15 cellular contexts compared by ENCODE assay signal in the genomic region with DNA sequence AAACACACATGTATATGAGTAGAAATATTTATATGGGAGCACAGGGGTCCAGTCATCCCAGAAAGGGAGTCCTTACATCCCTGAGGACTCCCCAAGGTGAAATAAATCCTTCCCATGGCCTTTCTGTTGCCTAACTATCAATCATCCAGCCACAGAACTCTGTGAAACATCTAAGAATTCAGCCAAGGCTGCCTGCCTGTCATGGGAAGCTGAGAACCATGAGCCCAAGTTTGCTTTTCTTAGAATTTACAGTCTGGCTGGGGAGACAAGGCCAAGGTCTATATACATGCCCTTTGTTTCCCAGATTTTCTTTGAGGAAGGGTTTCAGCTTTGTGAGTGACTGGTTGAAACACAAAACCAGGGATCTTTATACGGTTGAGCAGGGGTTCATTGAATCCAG. TPM values are rescaled to one million over a fixed set of nuclear protein-coding genes. Genes with fewer than 3 reads are reported as not detected.
DNase-seq lines count a peak whose midpoint lies in the region; ATAC-seq, FAIRE-seq and TF ChIP-seq lines count a peak whose summit lies in the region.
"Had no signal": no experiment of that assay in that cellular context is flagged by ENCODE, and none has a peak within 500 bp of the region (broad histone marks: within the 10 kb centered on the region; RNA-seq: fewer than 3 reads in every experiment).

No MANE protein-coding gene starts in this region.

- DNase-seq in CD8-positive, alpha-beta T cell: no peak
- DNase-seq in body of pancreas (no peak), kidney (no peak), iPS-NIHi11 (ENCODE audit: low spot score) (no peak), GM10248 (ENCODE audit: extremely low spot score) (no peak)
- DNase-seq in activated CD4-positive, alpha-beta T cell treated with anti-CD3 and anti-CD28 coated beads for 4 hours: no peak
- DNase-seq: activated CD4-positive, alpha-beta T cell treated with anti-CD3 and anti-CD28 coated beads, Interleukin-2, amount 10 ng/mL, durations not matched to agents 7 days and 5 days; activated gamma-delta T cell; AML-193; endodermal cell; NCI-H524 had no signal

- H3K27ac ChIP-seq in CD8-positive, alpha-beta T cell (ENCODE audit: low read depth, low read length): no peak overlapping the region
- peak overlapping the region in 3 of 4 donors; percentile 33 to 52 (median 40) for H3K27ac ChIP-seq in body of pancreas
- H3K27ac ChIP-seq in kidney (ENCODE audit: low read depth in 2 of 2, low read length in 2 of 2): peak overlapping the region; percentile 72 to 87
- H3K27ac ChIP-seq: neural progenitor cell had no signal

- no peaks in the 10 kb centered on the region for H3K27me3 ChIP-seq in CD8-positive, alpha-beta T cell (ENCODE audit: insufficient read depth, low read length)
- H3K27me3 ChIP-seq in body of pancreas: no peaks in the 10 kb centered on the region
- H3K27me3 ChIP-seq in skeletal muscle satellite cell (ENCODE audit: control insufficient read depth, insufficient read depth, low read length): no peaks in the 10 kb centered on the region

- H3K4me3 ChIP-seq in CD8-positive, alpha-beta T cell (ENCODE audit: low read depth, low read length): no peak overlapping the region
- H3K4me3 ChIP-seq in body of pancreas (no peak overlapping the region), kidney (ENCODE audit: low read length in 2 of 2) (no peak overlapping the region), skeletal muscle satellite cell (ENCODE audit: low read length) (no peak overlapping the region)
- H3K4me3 ChIP-seq: neural progenitor cell had no signal

- no peaks in the 10 kb centered on the region for H3K9me3 Mint-ChIP-seq in CD8-positive, alpha-beta T cell

- no peak overlapping the region for H3K4me3 Mint-ChIP-seq in CD8-positive, alpha-beta T cell
- H3K4me3 Mint-ChIP-seq: activated CD4-positive, alpha-beta T cell treated with anti-CD3 and anti-CD28 coated beads, Interleukin-2, amount 10 ng/mL, durations not matched to agents 7 days and 5 days; endodermal cell; neural progenitor cell had no signal

- no peak for ATAC-seq in CD8-positive, alpha-beta T cell
- ATAC-seq in body of pancreas (no peak), HG02642 (IDR thresholded peaks at IDR 0.05; ENCODE audit: poor library complexity, unreplicated experiment) (no peak)

- intact Hi-C loops in CD8-positive, alpha-beta T cell (cut with DNase I, micrococcal nuclease): loop anchor here in 1 of 2 experiments (5.0 kb wide), 1 partner anchor 38 kb away; a partner anchor contains a TSS
- intact Hi-C loops in body of pancreas (cut with DNase I) (loop anchor here (10.0 kb wide), 1 partner anchor 390 kb away; no protein-coding TSS in a partner anchor), kidney (cut with DNase I) (no loop called here)

- H3K4me1 ChIP-seq in CD8-positive, alpha-beta T cell (ENCODE audit: insufficient read depth, low read length): peaks cover 20% of the 10 kb centered on the region
- H3K4me1 ChIP-seq in body of pancreas (peaks cover 26% of the 10 kb centered on the region), kidney (ENCODE audit: control insufficient read depth in 1 of 2, insufficient read depth in 1 of 2, low read depth in 1 of 2, low read length in 2 of 2) (peaks cover 17 to 27% of the 10 kb centered on the region in 2 donors), skeletal muscle satellite cell (ENCODE audit: control insufficient read depth, insufficient read depth, low read length) (peaks cover 34% of the 10 kb centered on the region)

- no peaks in the 10 kb centered on the region for H3K36me3 ChIP-seq in CD8-positive, alpha-beta T cell (ENCODE audit: insufficient read depth, low read length)
- H3K36me3 ChIP-seq in body of pancreas (replicated peaks in 1 of 2; ENCODE audit: insufficient read depth in 1 of 2, low read depth in 2 of 2) (no peaks in the 10 kb centered on the region), kidney (ENCODE audit: control insufficient read depth in 1 of 2, insufficient read depth in 2 of 2, low read length in 2 of 2) (no peaks in the 10 kb centered on the region), skeletal muscle satellite cell (ENCODE audit: insufficient read depth, low read length) (no peaks in the 10 kb centered on the region)
- H3K36me3 ChIP-seq: neural progenitor cell had no signal

- TF ChIP-seq POLR2A in body of pancreas (IDR thresholded peaks at IDR 0.05): no peak

- H3K9ac ChIP-seq in kidney (ENCODE audit: low read length in 2 of 2): peak overlapping the region in 1 of 2 donors; percentile 10
- peak overlapping the region; percentile 73 for H3K9ac ChIP-seq in skeletal muscle satellite cell (ENCODE audit: low read depth, low read length)
- H3K9ac ChIP-seq: neural progenitor cell had no signal

- H3K27me3 Mint-ChIP-seq in CD8-positive, alpha-beta T cell (ENCODE audit: low read depth): no peaks in the 10 kb centered on the region

- peak overlapping the region; percentile 61 for H3K4me2 ChIP-seq in skeletal muscle satellite cell (ENCODE audit: low read length)
- H3K4me2 ChIP-seq: neural progenitor cell had no signal

- TF ChIP-seq CTCF in CD8-positive, alpha-beta T cell (IDR thresholded peaks at IDR 0.05): no peak
- no peak for TF ChIP-seq CTCF in body of pancreas (IDR thresholded peaks at IDR 0.05)
- no peak for TF ChIP-seq CTCF in kidney (IDR thresholded peaks at IDR 0.05; ENCODE audit: borderline replicate concordance, extremely low read depth, insufficient read depth)
- no peak for TF ChIP-seq CTCF in GM10248 (IDR thresholded peaks at IDR 0.05; ENCODE audit: control extremely low read depth, extremely low read depth, low read depth, missing control alignments)

- CTCF ChIA-PET in CD8-positive, alpha-beta T cell (lab: Charles Lee): interaction anchor here (1.6 kb wide), 1 partner anchor 91 kb away, joined by 5 read pairs; no protein-coding TSS in a partner anchor
- CTCF ChIA-PET in GM10248 (lab: Yijun Ruan, JAX): interaction anchor here (2.3 kb wide), 1 partner anchor 91 kb away, joined by 11 read pairs; no protein-coding TSS in a partner anchor

- H3K4me1 Mint-ChIP-seq in CD8-positive, alpha-beta T cell (ENCODE audit: low read depth): peaks cover 23% of the 10 kb centered on the region

- peak overlapping the region; percentile 4 for H3K27ac Mint-ChIP-seq in CD8-positive, alpha-beta T cell
- H3K27ac Mint-ChIP-seq: activated CD4-positive, alpha-beta T cell treated with anti-CD3 and anti-CD28 coated beads, Interleukin-2, amount 10 ng/mL, durations not matched to agents 7 days and 5 days; endodermal cell; neural progenitor cell had no signal

- POLR2A ChIA-PET in CD8-positive, alpha-beta T cell (lab: Charles Lee): no interaction called here
- POLR2A ChIA-PET in GM10248 (lab: Yijun Ruan, JAX): no interaction called here

- 72 to 83% methylated on average over 1 of the region's 1 CpG for WGBS in body of pancreas, 2 donors

- no peaks in the 10 kb centered on the region for H3K36me3 Mint-ChIP-seq in CD8-positive, alpha-beta T cell
- H3K36me3 Mint-ChIP-seq: neural progenitor cell had no signal

- no peak for FAIRE-seq in kidney (lab: Jason Lieb, UNC)

- no peaks in the 10 kb centered on the region for H3K9me3 ChIP-seq in CD8-positive, alpha-beta T cell (ENCODE audit: low read length)
- no peaks in the 10 kb centered on the region for H3K9me3 ChIP-seq in body of pancreas
- H3K9me3 ChIP-seq in kidney (ENCODE audit: control insufficient read depth in 1 of 2, low read length in 2 of 2): no peaks in the 10 kb centered on the region
- no peaks in the 10 kb centered on the region for H3K9me3 ChIP-seq in skeletal muscle satellite cell (replicated peaks; ENCODE audit: low read length)

RNA-seq across cellular contexts. Expression of a gene that starts 15.8 kb away (rescaled TPM):
- not detected for total RNA-seq in CD8-positive, alpha-beta T cell
- not detected for total RNA-seq in body of pancreas
- not detected for total RNA-seq in kidney
- polyA plus RNA-seq in kidney (ENCODE audit: insufficient read depth, low read depth, low replicate concordance): 1.0 TPM
- 21.4 TPM in 1 of 2 replicates, not detected in the other for total RNA-seq in skeletal muscle satellite cell (2012; rRNA removed)
- total RNA-seq: activated CD4-positive, alpha-beta T cell treated with anti-CD3 and anti-CD28 coated beads, Interleukin-2, amount 10 ng/mL, durations not matched to agents 7 days and 5 days; ureter had no signal

RNA-seq across cellular contexts. Expression of a gene that starts 28.7 kb away (rescaled TPM):
- not detected for total RNA-seq in CD8-positive, alpha-beta T cell
- total RNA-seq in body of pancreas (1 to 10 TPM; 2.0 to 2.1 TPM), kidney (88.8 TPM)
- 7.1 TPM for polyA plus RNA-seq in kidney (ENCODE audit: insufficient read depth, low read depth, low replicate concordance)
- total RNA-seq in skeletal muscle satellite cell (2012; rRNA removed): 71.7 and 83.9 TPM in 2 replicates

RNA-seq across cellular contexts. Expression of a gene that starts 35.9 kb away (rescaled TPM):
- total RNA-seq in CD8-positive, alpha-beta T cell: 10 to 100 TPM; 44.5 to 48.6 TPM
- total RNA-seq in body of pancreas (10 to 100 TPM; 11.5 to 27.2 TPM), kidney (78.2 TPM)
- 18.2 TPM for polyA plus RNA-seq in kidney (ENCODE audit: insufficient read depth, low read depth, low replicate concordance)
- 70.5 and 71.4 TPM in 2 replicates for total RNA-seq in skeletal muscle satellite cell (2012; rRNA removed)

Comparison
In these comparisons a context has a peak if more than half of its experiments do, and no peak if none do; other contexts are left out.
1. RNA of a gene that starts 28.7 kb away (total RNA-seq): 88.8 TPM in kidney (single experiment); 2.0 to 2.1 TPM in body of pancreas and not detected in CD8-positive, alpha-beta T cell; every median in the first group is over 10 times any median in the second.